In genomic region chr11:67998150-67999045, GRCh38 we compare ENCODE assay signal across 16 cellular contexts. TPM values are rescaled to one million over a fixed set of nuclear protein-coding genes. Genes with fewer than 3 reads are reported as not detected.
DNase-seq lines count a peak whose midpoint lies in the region; ATAC-seq and TF ChIP-seq lines count a peak whose summit lies in the region.
"Had no signal": no experiment of that assay in that cellular context is flagged by ENCODE, and none has a peak within 500 bp of the region (broad histone marks: within the 10 kb centered on the region; RNA-seq: fewer than 3 reads in every experiment).

No MANE protein-coding gene starts in this region.

- H3K27ac Mint-ChIP-seq in CD8-positive, alpha-beta memory T cell, result peak overlapping the region; percentile 59 to 96 (median 83)
- peak overlapping the region; percentile 45 for H3K27ac Mint-ChIP-seq in activated T-helper 1 cell treated with anti-CD3 and anti-CD28 coated beads, Interleukin-12 subunit alpha, Interleukin-12 subunit beta, Interleukin-2, Interleukin-4 antibody, amounts not matched to agents 30 ng/mL and 10 ng/mL and 1 ng/mL, durations not matched to agents 14 hours and 24 hours and 36 hours
- H3K27ac Mint-ChIP-seq in naive B cell (peak overlapping the region in 5 of 6 donors; percentile 86 to 97 (median 89)), progenitor cell of endocrine pancreas (no peak overlapping the region)
- H3K27ac Mint-ChIP-seq: activated T-cell treated with anti-CD3 and anti-CD28 coated beads, Interleukin-2, amount 50 U/mL, for 24 hours; nephron progenitor cell had no signal

- intact Hi-C loops in activated T-helper 1 cell treated with anti-CD3 and anti-CD28 coated beads, Interleukin-12 subunit alpha, Interleukin-12 subunit beta, Interleukin-2, Interleukin-4 antibody, amounts not matched to agents 30 ng/mL and 10 ng/mL and 1 ng/mL, durations not matched to agents 14 hours and 24 hours and 36 hours (cut with micrococcal nuclease), result no loop called here

- no peaks in the 10 kb centered on the region for H3K27me3 ChIP-seq in CD8-positive, alpha-beta memory T cell (ENCODE audit: insufficient read depth, low read length, poor library complexity, severe bottlenecking)
- H3K27me3 ChIP-seq: brain microvascular endothelial cell, SJCRH30, suprapubic skin had no signal

- no peaks in the 10 kb centered on the region for H3K4me1 ChIP-seq in CD8-positive, alpha-beta memory T cell (ENCODE audit: insufficient read depth, low read length)

- POLR2A ChIA-PET in CD8-positive, alpha-beta memory T cell (lab: Charles Lee), result no interaction called here

- ATAC-seq in naive B cell (ENCODE audit: low read depth in 2 of 2) (no peak), HG03139 (IDR thresholded peaks at IDR 0.05; ENCODE audit: unreplicated experiment) (no peak)

- TF ChIP-seq CTCF in progenitor cell of endocrine pancreas (IDR thresholded peaks at IDR 0.05; ENCODE audit: unreplicated experiment), result no peak

- H3K4me3 Mint-ChIP-seq in CD8-positive, alpha-beta memory T cell, result peak overlapping the region; percentile 43 to 85 (median 63)
- no peak overlapping the region for H3K4me3 Mint-ChIP-seq in activated T-helper 1 cell treated with anti-CD3 and anti-CD28 coated beads, Interleukin-12 subunit alpha, Interleukin-12 subunit beta, Interleukin-2, Interleukin-4 antibody, amounts not matched to agents 30 ng/mL and 10 ng/mL and 1 ng/mL, durations not matched to agents 14 hours and 24 hours and 36 hours
- H3K4me3 Mint-ChIP-seq in naive B cell (peak overlapping the region in 6 of 8 donors; percentile 53 to 66 (median 61)), progenitor cell of endocrine pancreas (ENCODE audit: low read depth) (no peak overlapping the region)
- H3K4me3 Mint-ChIP-seq: activated T-cell treated with anti-CD3 and anti-CD28 coated beads, Interleukin-2, amount 50 U/mL, for 24 hours; nephron progenitor cell had no signal

- peak in 1 of 5 donors; percentile 50 for DNase-seq in CD8-positive, alpha-beta memory T cell
- DNase-seq in KBM-7 (peak; percentile 37), naive B cell (no peak), SIG-M5 treated with dmso at 0.1 percent for 504 hours (lab: John Stamatoyannopoulos, UW; ENCODE audit: unreplicated experiment) (no peak), NCI-H2107 (lab: John Stamatoyannopoulos, UW) (no peak), progenitor cell of endocrine pancreas (ENCODE audit: low spot score, unreplicated experiment) (no peak)
- DNase-seq in activated T-helper 1 cell treated with anti-CD3 and anti-CD28 coated beads, Interleukin-12 subunit alpha, Interleukin-12 subunit beta, Interleukin-2, Interleukin-4 antibody, amounts not matched to agents 30 ng/mL and 10 ng/mL and 1 ng/mL, durations not matched to agents 14 hours and 24 hours and 36 hours (ENCODE audit: low spot score), result no peak
- DNase-seq: activated T-cell treated with anti-CD3 and anti-CD28 coated beads, Interleukin-2, amount 50 U/mL, for 24 hours; brain microvascular endothelial cell; NCI-H146; NCI-H69; nephron progenitor cell; SJCRH30 had no signal

- H3K27ac ChIP-seq in CD8-positive, alpha-beta memory T cell (ENCODE audit: low read depth, low read length), result no peak overlapping the region
- H3K27ac ChIP-seq: brain microvascular endothelial cell, C4-2B, SJCRH30, suprapubic skin had no signal

- no peaks in the 10 kb centered on the region for H3K9me3 Mint-ChIP-seq in CD8-positive, alpha-beta memory T cell
- no peaks in the 10 kb centered on the region for H3K9me3 Mint-ChIP-seq in activated T-helper 1 cell treated with anti-CD3 and anti-CD28 coated beads, Interleukin-12 subunit alpha, Interleukin-12 subunit beta, Interleukin-2, Interleukin-4 antibody, amounts not matched to agents 30 ng/mL and 10 ng/mL and 1 ng/mL, durations not matched to agents 14 hours and 24 hours and 36 hours
- no peaks in the 10 kb centered on the region for H3K9me3 Mint-ChIP-seq in naive B cell
- no peaks in the 10 kb centered on the region for H3K9me3 Mint-ChIP-seq in progenitor cell of endocrine pancreas (ENCODE audit: low read depth)
- H3K9me3 Mint-ChIP-seq: activated T-cell treated with anti-CD3 and anti-CD28 coated beads, Interleukin-2, amount 50 U/mL, for 24 hours; nephron progenitor cell had no signal

- H3K27me3 Mint-ChIP-seq in CD8-positive, alpha-beta memory T cell, result no peaks in the 10 kb centered on the region
- H3K27me3 Mint-ChIP-seq in activated T-helper 1 cell treated with anti-CD3 and anti-CD28 coated beads, Interleukin-12 subunit alpha, Interleukin-12 subunit beta, Interleukin-2, Interleukin-4 antibody, amounts not matched to agents 30 ng/mL and 10 ng/mL and 1 ng/mL, durations not matched to agents 14 hours and 24 hours and 36 hours (ENCODE audit: insufficient read depth), result no peaks in the 10 kb centered on the region
- H3K27me3 Mint-ChIP-seq in naive B cell (no peaks in the 10 kb centered on the region), progenitor cell of endocrine pancreas (peaks cover 31% of the 10 kb centered on the region)
- H3K27me3 Mint-ChIP-seq: activated T-cell treated with anti-CD3 and anti-CD28 coated beads, Interleukin-2, amount 50 U/mL, for 24 hours had no signal

- CTCF ChIA-PET in CD8-positive, alpha-beta memory T cell (lab: Charles Lee), result interaction anchor here (1.1 kb wide), 1 partner anchor 12 kb away, joined by 3 read pairs; no protein-coding TSS in a partner anchor

- H3K4me1 Mint-ChIP-seq in CD8-positive, alpha-beta memory T cell, result peaks cover 27 to 45% (median 31%) of the 10 kb centered on the region in 3 donors
- H3K4me1 Mint-ChIP-seq in activated T-helper 1 cell treated with anti-CD3 and anti-CD28 coated beads, Interleukin-12 subunit alpha, Interleukin-12 subunit beta, Interleukin-2, Interleukin-4 antibody, amounts not matched to agents 30 ng/mL and 10 ng/mL and 1 ng/mL, durations not matched to agents 14 hours and 24 hours and 36 hours (ENCODE audit: low read depth), result peaks cover 36% of the 10 kb centered on the region
- H3K4me1 Mint-ChIP-seq in naive B cell, result peaks cover 57 to 67% (median 65%) of the 10 kb centered on the region in 3 donors
- peaks cover 2% of the 10 kb centered on the region for H3K4me1 Mint-ChIP-seq in progenitor cell of endocrine pancreas (ENCODE audit: low read depth)

- in situ Hi-C loops in KBM-7 (cut with MboI; ENCODE audit: low pct_unique_long_range_greater_than_20kb, low sequenced_read_pairs), result no loop called here

- peaks cover 0 to 12% (median 2%) of the 10 kb centered on the region in 3 donors for H3K36me3 Mint-ChIP-seq in CD8-positive, alpha-beta memory T cell
- H3K36me3 Mint-ChIP-seq in activated T-helper 1 cell treated with anti-CD3 and anti-CD28 coated beads, Interleukin-12 subunit alpha, Interleukin-12 subunit beta, Interleukin-2, Interleukin-4 antibody, amounts not matched to agents 30 ng/mL and 10 ng/mL and 1 ng/mL, durations not matched to agents 14 hours and 24 hours and 36 hours (ENCODE audit: low read depth), result peaks cover 12% of the 10 kb centered on the region
- H3K36me3 Mint-ChIP-seq in naive B cell (peaks cover 0 to 20% of the 10 kb centered on the region in 2 donors), progenitor cell of endocrine pancreas (ENCODE audit: insufficient read depth) (peaks cover 1% of the 10 kb centered on the region)

- H3K9me3 ChIP-seq in CD8-positive, alpha-beta memory T cell (ENCODE audit: low read length), result no peaks in the 10 kb centered on the region
- H3K9me3 ChIP-seq: SJCRH30, suprapubic skin had no signal

- no peak overlapping the region for H3K4me3 ChIP-seq in CD8-positive, alpha-beta memory T cell (ENCODE audit: low read length)
- H3K4me3 ChIP-seq: SJCRH30, suprapubic skin had no signal

- no peaks in the 10 kb centered on the region for H3K36me3 ChIP-seq in CD8-positive, alpha-beta memory T cell (ENCODE audit: insufficient read depth, low read length)
- H3K36me3 ChIP-seq: SJCRH30 had no signal

RNA-seq across cellular contexts. Expression of gene UNC93B1, which starts 5.5 kb away (rescaled TPM):
- 10 to 100 TPM in 1 of 2 experiments, 1 to 10 TPM in 1; 9.8 to 11.1 TPM for total RNA-seq in CD8-positive, alpha-beta memory T cell
- polyA plus RNA-seq in CD8-positive, alpha-beta memory T cell, result 26.5 TPM
- total RNA-seq in activated T-helper 1 cell treated with anti-CD3 and anti-CD28 coated beads, Interleukin-12 subunit alpha, Interleukin-12 subunit beta, Interleukin-2, Interleukin-4 antibody, amounts not matched to agents 30 ng/mL and 10 ng/mL and 1 ng/mL, durations not matched to agents 14 hours and 24 hours and 36 hours, result 13.9 and 14.8 TPM in 2 replicates
- 100 to 1,000 TPM in 3 of 6 donors, 10 to 100 TPM in 3; 93.5 to 149 (median 103) TPM for polyA plus RNA-seq in naive B cell (ENCODE audit: low read depth in 6 of 6)
- 6.7 and 8.0 TPM in 2 replicates for total RNA-seq in progenitor cell of endocrine pancreas
- total RNA-seq: SJCRH30 had no signal

RNA-seq across cellular contexts. Expression of gene ALDH3B1, which starts 11.7 kb away (rescaled TPM):
- total RNA-seq in CD8-positive, alpha-beta memory T cell, result under 1 TPM; 0.20 to 0.33 TPM
- polyA plus RNA-seq in CD8-positive, alpha-beta memory T cell, result 0.12 TPM
- not detected in 2 replicates for total RNA-seq in activated T-helper 1 cell treated with anti-CD3 and anti-CD28 coated beads, Interleukin-12 subunit alpha, Interleukin-12 subunit beta, Interleukin-2, Interleukin-4 antibody, amounts not matched to agents 30 ng/mL and 10 ng/mL and 1 ng/mL, durations not matched to agents 14 hours and 24 hours and 36 hours
- polyA plus RNA-seq in naive B cell (ENCODE audit: low read depth in 6 of 6), result under 1 TPM in 5 of 6 donors, not detected in 1; 0.33 to 0.94 (median 0.67) TPM
- total RNA-seq in progenitor cell of endocrine pancreas, result not detected in 2 replicates

RNA-seq across cellular contexts. Expression of gene NDUFS8, which starts 32.1 kb away (rescaled TPM):
- total RNA-seq in CD8-positive, alpha-beta memory T cell, result 100 to 1,000 TPM; 132 to 140 TPM
- polyA plus RNA-seq in CD8-positive, alpha-beta memory T cell, result 170 TPM
- 137 and 144 TPM in 2 replicates for total RNA-seq in activated T-helper 1 cell treated with anti-CD3 and anti-CD28 coated beads, Interleukin-12 subunit alpha, Interleukin-12 subunit beta, Interleukin-2, Interleukin-4 antibody, amounts not matched to agents 30 ng/mL and 10 ng/mL and 1 ng/mL, durations not matched to agents 14 hours and 24 hours and 36 hours
- 100 to 1,000 TPM; 110 to 130 (median 119) TPM for polyA plus RNA-seq in naive B cell (ENCODE audit: low read depth in 6 of 6)
- total RNA-seq in progenitor cell of endocrine pancreas, result 113 and 125 TPM in 2 replicates

RNA-seq across cellular contexts. Expression of gene TCIRG1, which starts 40.4 kb away (rescaled TPM):
- total RNA-seq in CD8-positive, alpha-beta memory T cell, result 100 to 1,000 TPM; 108 to 126 TPM
- polyA plus RNA-seq in CD8-positive, alpha-beta memory T cell, result 48.1 TPM
- 142 and 152 TPM in 2 replicates for total RNA-seq in activated T-helper 1 cell treated with anti-CD3 and anti-CD28 coated beads, Interleukin-12 subunit alpha, Interleukin-12 subunit beta, Interleukin-2, Interleukin-4 antibody, amounts not matched to agents 30 ng/mL and 10 ng/mL and 1 ng/mL, durations not matched to agents 14 hours and 24 hours and 36 hours
- 10 to 100 TPM; 16.4 to 44.9 (median 26.6) TPM for polyA plus RNA-seq in naive B cell (ENCODE audit: low read depth in 6 of 6)
- 33.6 and 35.5 TPM in 2 replicates for total RNA-seq in progenitor cell of endocrine pancreas

Comparison
In these comparisons a context has a peak if more than half of its experiments do, and no peak if none do; other contexts are left out.
1. H3K4me3 Mint-ChIP-seq: peak in CD8-positive, alpha-beta memory T cell (7 of 7) and naive B cell (6 of 8); none in activated T-helper 1 cell treated with anti-CD3 and anti-CD28 coated beads, Interleukin-12 subunit alpha, Interleukin-12 subunit beta, Interleukin-2, Interleukin-4 antibody, amounts not matched to agents 30 ng/mL and 10 ng/mL and 1 ng/mL, durations not matched to agents 14 hours and 24 hours and 36 hours (single experiment) and progenitor cell of endocrine pancreas (single experiment).